ENCODE assay signal across 26 cellular contexts in the genomic region with DNA sequence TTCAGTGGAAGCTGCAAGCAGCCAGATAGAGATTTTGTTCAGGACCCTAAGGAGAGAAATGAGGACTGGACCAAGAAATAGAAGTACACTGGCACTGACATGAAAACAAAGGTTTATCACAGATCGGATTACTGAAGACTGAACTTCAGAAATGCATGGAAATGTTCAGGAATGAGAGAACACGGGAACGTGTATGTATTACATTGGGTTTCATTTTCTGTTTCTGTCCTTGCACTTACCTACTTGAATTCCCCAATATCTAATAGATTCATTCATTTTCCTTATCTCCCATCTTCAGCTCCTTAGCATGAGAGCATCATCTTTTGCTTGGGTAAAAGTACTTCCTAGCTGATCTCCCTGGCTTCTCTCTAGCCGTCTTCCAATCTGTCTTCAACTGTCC.
"Had no signal": no experiment of that assay in that cellular context is flagged by ENCODE, and none has a peak within 500 bp of the region (broad histone marks: within the 10 kb centered on the region; RNA-seq: fewer than 3 reads in every experiment).

No MANE protein-coding gene starts in this region.

- H3K27me3 ChIP-seq: transverse colon, upper lobe of right lung, uterus had no signal

- H3K4me1 ChIP-seq: prostate gland, transverse colon, upper lobe of right lung, uterus had no signal

- DNase-seq: dorsolateral prefrontal cortex; effector CD4-positive, alpha-beta T cell; hypothalamus; immature natural killer cell; islet precursor cell; kidney glomerular epithelial cell; left colon; left ventricle myocardium superior; mesendoderm; midbrain; naive thymus-derived CD8-positive, alpha-beta T cell; nephron progenitor cell; nucleus accumbens; right cardiac atrium; small intestine; stimulated activated CD4-positive, alpha-beta T cell treated with anti-CD3 and anti-CD28 coated beads, Interleukin-15, amount 100 ng/mL, for 24 hours; stimulated activated CD4-positive, alpha-beta T cell treated with anti-CD3 and anti-CD28 coated beads, Interleukin-2, amount 100 ng/mL, for 48 hours; stimulated activated naive B cell treated with anti-CD40 and anti-IgM and Interleukin-4, amounts not matched to agents 10 μg/mL and 1 μg/mL and 100 μg/mL, for 72 hours; transverse colon; upper lobe of right lung; uterus had no signal

- H3K9me3 Mint-ChIP-seq: nephron progenitor cell; stimulated activated naive B cell treated with anti-CD40 and anti-IgM and Interleukin-4, amounts not matched to agents 10 μg/mL and 1 μg/mL and 100 μg/mL, for 72 hours; stimulated activated naive CD8-positive, alpha-beta T cell treated with anti-CD3 and anti-CD28 coated beads, Interleukin-15, Interleukin-2, amounts not matched to agents 100 ng/mL and 50 ng/mL, for 24 hours had no signal

- H3K27ac Mint-ChIP-seq: immature natural killer cell; naive thymus-derived CD8-positive, alpha-beta T cell; nephron progenitor cell; stimulated activated naive B cell treated with anti-CD40 and anti-IgM and Interleukin-4, amounts not matched to agents 10 μg/mL and 1 μg/mL and 100 μg/mL, for 72 hours; stimulated activated naive CD8-positive, alpha-beta T cell treated with anti-CD3 and anti-CD28 coated beads, Interleukin-15, Interleukin-2, amounts not matched to agents 100 ng/mL and 50 ng/mL, for 24 hours had no signal

- FAIRE-seq: colon, frontal cortex, small intestine had no signal

- H3K27ac ChIP-seq: dorsolateral prefrontal cortex, prostate gland, transverse colon, upper lobe of right lung, uterus had no signal

- H3K9me3 ChIP-seq: prostate gland, transverse colon, upper lobe of right lung, uterus had no signal

- ATAC-seq: left colon; left ventricle myocardium superior; naive thymus-derived CD8-positive, alpha-beta T cell; right cardiac atrium; stimulated activated naive B cell treated with anti-CD40 and anti-IgM and Interleukin-4, amounts not matched to agents 10 μg/mL and 1 μg/mL and 100 μg/mL, for 72 hours; upper lobe of right lung had no signal

- H3K4me1 Mint-ChIP-seq: immature natural killer cell; naive thymus-derived CD8-positive, alpha-beta T cell; nephron progenitor cell; stimulated activated naive B cell treated with anti-CD40 and anti-IgM and Interleukin-4, amounts not matched to agents 10 μg/mL and 1 μg/mL and 100 μg/mL, for 72 hours had no signal

- H3K4me3 ChIP-seq: dorsolateral prefrontal cortex, lung, prostate gland, transverse colon, upper lobe of right lung, uterus had no signal

- H3K36me3 Mint-ChIP-seq: immature natural killer cell; naive thymus-derived CD8-positive, alpha-beta T cell; stimulated activated naive B cell treated with anti-CD40 and anti-IgM and Interleukin-4, amounts not matched to agents 10 μg/mL and 1 μg/mL and 100 μg/mL, for 72 hours had no signal

- H3K4me3 Mint-ChIP-seq: immature natural killer cell; naive thymus-derived CD8-positive, alpha-beta T cell; nephron progenitor cell; stimulated activated naive B cell treated with anti-CD40 and anti-IgM and Interleukin-4, amounts not matched to agents 10 μg/mL and 1 μg/mL and 100 μg/mL, for 72 hours; stimulated activated naive CD8-positive, alpha-beta T cell treated with anti-CD3 and anti-CD28 coated beads, Interleukin-15, Interleukin-2, amounts not matched to agents 100 ng/mL and 50 ng/mL, for 24 hours had no signal

- H3K36me3 ChIP-seq: prostate gland, transverse colon, upper lobe of right lung, uterus had no signal
